ENCODE assay signal across 19 cellular contexts in genomic region chr6:21864211-21864610, GRCh38.
DNase-seq lines count a peak whose midpoint lies in the region; ATAC-seq, FAIRE-seq and TF ChIP-seq lines count a peak whose summit lies in the region.
"Had no signal": no experiment of that assay in that cellular context is flagged by ENCODE, and none has a peak within 500 bp of the region (broad histone marks: within the 10 kb centered on the region; RNA-seq: fewer than 3 reads in every experiment).

No MANE protein-coding gene starts in this region.

- no peak for FAIRE-seq in astrocyte (lab: Jason Lieb, UNC)
- FAIRE-seq: GM12891, GM18507, H54 had no signal

- 31 to 33% methylated on average over 2 of the region's 2 CpGs for WGBS in tibial nerve, 2 donors

- no peaks in the 10 kb centered on the region for H3K79me2 ChIP-seq in astrocyte (ENCODE audit: insufficient read depth, low read length)

- no peaks in the 10 kb centered on the region for H4K20me1 ChIP-seq in astrocyte (ENCODE audit: insufficient read depth, low read length)

- H3K36me3 ChIP-seq in astrocyte (ENCODE audit: insufficient read depth, low read length), result no peaks in the 10 kb centered on the region
- H3K36me3 ChIP-seq in tibial nerve, result no peaks in the 10 kb centered on the region
- no peaks in the 10 kb centered on the region for H3K36me3 ChIP-seq in right atrium auricular region
- H3K36me3 ChIP-seq: HAP-1 had no signal

- H3K4me3 ChIP-seq in astrocyte (ENCODE audit: insufficient read depth, low read depth, low read length) (no peak overlapping the region), tibial nerve (no peak overlapping the region), right atrium auricular region (no peak overlapping the region)
- H3K4me3 ChIP-seq: HAP-1 had no signal

- no peak overlapping the region for H3K27ac ChIP-seq in astrocyte (ENCODE audit: low read depth, low read length)
- H3K27ac ChIP-seq in tibial nerve, result no peak overlapping the region
- H3K27ac ChIP-seq in right atrium auricular region, result no peak overlapping the region

- no peaks in the 10 kb centered on the region for H3K9me3 ChIP-seq in astrocyte (ENCODE audit: insufficient read depth, low read depth, low read length)
- H3K9me3 ChIP-seq in tibial nerve, result no peaks in the 10 kb centered on the region
- H3K9me3 ChIP-seq in right atrium auricular region, result no peaks in the 10 kb centered on the region
- H3K9me3 ChIP-seq: HAP-1 had no signal

- H3K4me1 ChIP-seq in astrocyte (ENCODE audit: insufficient read depth, low read length) (no peaks in the 10 kb centered on the region), tibial nerve (no peaks in the 10 kb centered on the region), right atrium auricular region (no peaks in the 10 kb centered on the region)
- H3K4me1 ChIP-seq: HAP-1 had no signal

- H3K27me3 Mint-ChIP-seq in WTC11 (ENCODE audit: low read depth), result no peaks in the 10 kb centered on the region
- H3K27me3 Mint-ChIP-seq in astrocyte (ENCODE audit: low read depth, unreplicated experiment), result no peaks in the 10 kb centered on the region
- H3K27me3 Mint-ChIP-seq in mesothelial cell of epicardium (ENCODE audit: low read depth), result no peaks in the 10 kb centered on the region

- H2AFZ ChIP-seq in astrocyte (ENCODE audit: low read depth, low read length), result no peak overlapping the region

- H3K4me1 Mint-ChIP-seq in WTC11 (peaks cover 28% of the 10 kb centered on the region), astrocyte (ENCODE audit: low read depth, unreplicated experiment) (no peaks in the 10 kb centered on the region), mesothelial cell of epicardium (peaks cover 29% of the 10 kb centered on the region)
- H3K4me1 Mint-ChIP-seq: CD4-positive, alpha-beta memory T cell had no signal

- no peak for TF ChIP-seq CTCF in WTC11 (IDR thresholded peaks at IDR 0.05)
- TF ChIP-seq CTCF in astrocyte (IDR thresholded peaks at IDR 0.05; ENCODE audit: insufficient read depth, low read depth, low read length), result no peak
- TF ChIP-seq CTCF in mesothelial cell of epicardium (IDR thresholded peaks at IDR 0.05; ENCODE audit: unreplicated experiment), result no peak
- no peak for TF ChIP-seq CTCF in tibial nerve (IDR thresholded peaks at IDR 0.05)
- no peak for TF ChIP-seq CTCF in right atrium auricular region (IDR thresholded peaks at IDR 0.05)

- H3K4me2 ChIP-seq in astrocyte (ENCODE audit: low read length), result no peak overlapping the region

- no peak overlapping the region for H3K9ac ChIP-seq in astrocyte (ENCODE audit: low read length)

- POLR2A ChIA-PET in WTC11 (lab: Charles Lee), result interaction anchor here (1.1 kb wide), 1 partner anchor 271 kb away, joined by 3 read pairs; the partner anchor contains the start of gene SOX4

- CTCF ChIA-PET in WTC11 (lab: Charles Lee), result interaction anchor here (0.7 kb wide), 1 partner anchor 31 kb away, joined by 3 read pairs; no protein-coding TSS in a partner anchor

- H3K36me3 Mint-ChIP-seq in WTC11, result peaks cover 8% of the 10 kb centered on the region
- H3K36me3 Mint-ChIP-seq in astrocyte (ENCODE audit: low read depth, unreplicated experiment), result peaks cover 11% of the 10 kb centered on the region
- peaks cover 25% of the 10 kb centered on the region for H3K36me3 Mint-ChIP-seq in mesothelial cell of epicardium
- H3K36me3 Mint-ChIP-seq: CD4-positive, alpha-beta memory T cell had no signal

- TF ChIP-seq EP300 in tibial nerve (IDR thresholded peaks at IDR 0.05), result no peak

- H3K27ac Mint-ChIP-seq in WTC11 (0 out of 2 replicates have a peak overlapping the region, but pooled peaks have one; percentile 36), astrocyte (ENCODE audit: unreplicated experiment) (no peak overlapping the region), mesothelial cell of epicardium (peak overlapping the region; percentile 83)
- H3K27ac Mint-ChIP-seq: CD4-positive, alpha-beta memory T cell; HFFc6 had no signal

- TF ChIP-seq POLR2A in tibial nerve (IDR thresholded peaks at IDR 0.05), result no peak

- no peaks in the 10 kb centered on the region for H3K27me3 ChIP-seq in astrocyte (ENCODE audit: insufficient read depth, low read length)
- no peaks in the 10 kb centered on the region for H3K27me3 ChIP-seq in tibial nerve
- H3K27me3 ChIP-seq in right atrium auricular region, result no peaks in the 10 kb centered on the region

- DNase-seq in WTC11 (ENCODE audit: low spot score), result no peak
- peak; percentile 60 for DNase-seq in astrocyte (ENCODE audit: low read depth)
- no peak for DNase-seq in mesothelial cell of epicardium (ENCODE audit: low spot score in 2 of 2, unreplicated experiment in 2 of 2)
- DNase-seq in tibial nerve (ENCODE audit: low spot score in 2 of 2), result no peak
- DNase-seq in right atrium auricular region (ENCODE audit: low spot score), result no peak
- DNase-seq: C1 segment of cervical spinal cord; Calu3; CD4-positive, alpha-beta memory T cell; COR-L47; DMS53; DMS79 treated with DMSO at 0.1 percent for 48 hours; GF-D8; GOT3; HFFc6 had no signal

- no peak for ATAC-seq in WTC11
- no peak for ATAC-seq in HG02970 (IDR thresholded peaks at IDR 0.05; ENCODE audit: low FRiP score, unreplicated experiment)

- H3K4me3 Mint-ChIP-seq in WTC11 (no peak overlapping the region), astrocyte (ENCODE audit: unreplicated experiment) (no peak overlapping the region), mesothelial cell of epicardium (no peak overlapping the region)
- H3K4me3 Mint-ChIP-seq: CD4-positive, alpha-beta memory T cell; HFFc6 had no signal

- peaks cover 4% of the 10 kb centered on the region; the same call in 1 of the 2 replicates for H3K9me3 Mint-ChIP-seq in WTC11
- peaks cover 2% of the 10 kb centered on the region for H3K9me3 Mint-ChIP-seq in astrocyte (ENCODE audit: unreplicated experiment)
- H3K9me3 Mint-ChIP-seq in mesothelial cell of epicardium, result peaks cover 11% of the 10 kb centered on the region
- H3K9me3 Mint-ChIP-seq: HFFc6 had no signal

TF ChIP-seq in WTC11, 78 proteins besides CTCF, POLR2A, EP300 and RAD21 (continues in another document):
- TF ChIP-seq PRRX2 (CRISPR knock-in tag; IDR thresholded peaks at IDR 0.05), result no peak
- TF ChIP-seq ZNF121 (CRISPR knock-in tag; IDR thresholded peaks at IDR 0.05), result no peak
- no peak for TF ChIP-seq ERG (CRISPR knock-in tag; IDR thresholded peaks at IDR 0.05)
- no peak for TF ChIP-seq NFE2L1 (CRISPR knock-in tag; IDR thresholded peaks at IDR 0.05)
- no peak for TF ChIP-seq NR1H2 (CRISPR knock-in tag; IDR thresholded peaks at IDR 0.05)
- TF ChIP-seq ZNF219 (CRISPR knock-in tag; IDR thresholded peaks at IDR 0.05; ENCODE audit: borderline replicate concordance), result no peak
- no peak for TF ChIP-seq ZNF512 (CRISPR knock-in tag; IDR thresholded peaks at IDR 0.05; ENCODE audit: borderline replicate concordance)
- no peak for TF ChIP-seq NFYB (CRISPR knock-in tag; conservative IDR thresholded peaks at IDR 0.05; ENCODE audit: low read depth)
- TF ChIP-seq CREB1 (CRISPR knock-in tag; IDR thresholded peaks at IDR 0.05), result no peak
- TF ChIP-seq GABPB1 (CRISPR knock-in tag; IDR thresholded peaks at IDR 0.05), result no peak
